1 cellular context compared by ENCODE assay signal in the genomic region with DNA sequence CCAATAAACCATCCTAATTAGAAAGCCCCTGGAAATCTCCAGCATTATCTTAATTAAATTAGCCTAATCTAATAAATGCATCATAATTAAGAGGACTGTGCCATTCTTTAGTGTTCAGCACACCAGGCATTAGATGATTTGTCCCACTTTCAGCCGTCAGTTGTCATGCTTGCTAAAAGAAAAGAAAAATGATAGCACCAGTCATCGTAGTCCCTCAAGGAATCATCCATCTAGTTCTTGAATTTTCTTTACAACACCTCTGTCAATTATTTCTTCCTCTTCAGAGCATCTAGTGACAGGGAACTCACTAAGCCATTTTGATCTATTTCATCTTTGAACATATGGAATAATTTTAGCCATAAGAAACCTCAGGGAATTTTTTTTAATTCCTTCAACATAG.
TF ChIP-seq lines count a peak whose summit lies in the region.

No MANE protein-coding gene starts in this region.

TF ChIP-seq in HCT116, 20 proteins besides CTCF, POLR2A, EP300 and RAD21 (continued from another document):
- TF ChIP-seq, protein P1, sequence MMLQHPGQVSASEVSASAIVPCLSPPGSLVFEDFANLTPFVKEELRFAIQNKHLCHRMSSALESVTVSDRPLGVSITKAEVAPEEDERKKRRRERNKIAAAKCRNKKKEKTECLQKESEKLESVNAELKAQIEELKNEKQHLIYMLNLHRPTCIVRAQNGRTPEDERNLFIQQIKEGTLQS (IDR thresholded peaks at IDR 0.05), result no peak
- TF ChIP-seq CBX3 (IDR thresholded peaks at IDR 0.05; ENCODE audit: low read depth) (no peak), SRF (IDR thresholded peaks at IDR 0.05; ENCODE audit: low read depth) (no peak)
